Comparison of ENCODE assay signal across 34 cellular contexts in genomic region chr14:93025055-93025454, GRCh38.
A peak's percentile ranks its signal among the peaks of the same experiment; 100 is the strongest.
DNase-seq lines count a peak whose midpoint lies in the region; ATAC-seq and TF ChIP-seq lines count a peak whose summit lies in the region.
"Had no signal": no experiment of that assay in that cellular context is flagged by ENCODE, and none has a peak within 500 bp of the region (broad histone marks: within the 10 kb centered on the region; RNA-seq: fewer than 3 reads in every experiment).

No MANE protein-coding gene starts in this region.

- no peaks in the 10 kb centered on the region for H3K27me3 Mint-ChIP-seq in activated CD8-positive, alpha-beta T cell treated with anti-CD3 and anti-CD28 coated beads for 36 hours
- H3K27me3 Mint-ChIP-seq: activated CD4-positive, alpha-beta T cell treated with anti-CD3 and anti-CD28 coated beads, Interleukin-2, amount 10 ng/mL, durations not matched to agents 7 days and 5 days; activated CD8-positive, alpha-beta memory T cell treated with anti-CD3 and anti-CD28 coated beads, Interleukin-2, amount 10 ng/mL, durations not matched to agents 7 days and 5 days; activated naive CD4-positive, alpha-beta T cell treated with anti-CD3 and anti-CD28 coated beads, Interleukin-2, amount 50 U/mL, for 24 hours; CD8-positive, alpha-beta memory T cell had no signal

- no peak overlapping the region for H3K4me3 Mint-ChIP-seq in activated CD8-positive, alpha-beta T cell treated with anti-CD3 and anti-CD28 coated beads for 36 hours
- H3K4me3 Mint-ChIP-seq: activated CD4-positive, alpha-beta T cell treated with anti-CD3 and anti-CD28 coated beads, Interleukin-2, amount 10 ng/mL, durations not matched to agents 7 days and 5 days; activated CD8-positive, alpha-beta memory T cell treated with anti-CD3 and anti-CD28 coated beads, Interleukin-2, amount 10 ng/mL, durations not matched to agents 7 days and 5 days; activated naive CD4-positive, alpha-beta T cell treated with anti-CD3 and anti-CD28 coated beads, Interleukin-2, amount 50 U/mL, for 24 hours; CD8-positive, alpha-beta memory T cell; endodermal cell; neural crest cell had no signal

- no peaks in the 10 kb centered on the region for H3K27me3 ChIP-seq in SK-N-SH (ENCODE audit: insufficient read depth)
- H3K27me3 ChIP-seq: ascending aorta had no signal

- H3K27ac ChIP-seq in substantia nigra (ENCODE audit: low read depth, low read length, poor library complexity, severe bottlenecking) (peak overlapping the region; percentile 13), SK-N-SH (ENCODE audit: low read depth in 2 of 2, low read length in 1 of 2) (no peak overlapping the region; a peak in 1 of 4 replicates)
- H3K27ac ChIP-seq: ascending aorta, coronary artery, parathyroid adenoma had no signal

- H3K9ac ChIP-seq in SK-N-SH, result no peak overlapping the region
- H3K9ac ChIP-seq: parathyroid adenoma had no signal

- peaks cover 8% of the 10 kb centered on the region for H3K36me3 Mint-ChIP-seq in activated CD8-positive, alpha-beta T cell treated with anti-CD3 and anti-CD28 coated beads for 36 hours (ENCODE audit: low read depth)

- DNase-seq in Right ventricle myocardium inferior (ENCODE audit: missing footprints) (peak; percentile 52), left ventricle myocardium superior (no peak), middle frontal gyrus (ENCODE audit: extremely low spot score, low spot score) (peak; percentile 2), substantia nigra (lab: John Stamatoyannopoulos, UW) (no peak), SK-N-SH (no peak), dedifferentiated amniotic fluid mesenchymal stem cell (ENCODE audit: extremely low spot score) (no peak), NOMO-1 treated with DMSO at 0.1 percent for 48 hours (lab: John Stamatoyannopoulos, UW; ENCODE audit: unreplicated experiment) (no peak)
- DNase-seq in activated CD8-positive, alpha-beta T cell treated with anti-CD3 and anti-CD28 coated beads for 36 hours, result peak; percentile 66
- DNase-seq: activated CD4-positive, alpha-beta T cell treated with anti-CD3 and anti-CD28 coated beads, Interleukin-2, amount 10 ng/mL, durations not matched to agents 7 days and 5 days; activated CD8-positive, alpha-beta memory T cell treated with anti-CD3 and anti-CD28 coated beads, Interleukin-2, amount 10 ng/mL, durations not matched to agents 7 days and 5 days; AML-193; EL; endodermal cell; H7; Kasumi-1; MV-4-11; NCI-H1436; NCI-H2081; NCI-H2227 treated with DMSO at 0.1 percent for 48 hours; NCI-H526 treated with DMSO at 0.1 percent for 48 hours; NK-92 treated with Interleukin-12 subunit alpha and Interleukin-12 subunit beta, amount 100 ng/mL, for 24 hours; PC-3; retina; Right ventricle myocardium superior; trophoblast cell had no signal

- peaks cover 0 to 33% of the 10 kb centered on the region in 2 experiments; a peak in 1 of 4 replicates for H3K4me1 ChIP-seq in SK-N-SH (ENCODE audit: control insufficient read depth in 1 of 2, insufficient read depth in 2 of 2, low read depth in 1 of 2, low read length in 1 of 2)
- H3K4me1 ChIP-seq: ascending aorta, parathyroid adenoma had no signal

- 89% methylated on average over 8 of the region's 9 CpGs for WGBS in SK-N-SH (ENCODE audit: low lambda C conversion rate)

- H3K4me3 ChIP-seq in SK-N-SH (ENCODE audit: low read depth in 2 of 2, low read length in 1 of 2), result no peak overlapping the region
- H3K4me3 ChIP-seq: ascending aorta, coronary artery, GM12878 had no signal

- TF ChIP-seq RAD21 in SK-N-SH (IDR thresholded peaks at IDR 0.05; ENCODE audit: low read length), result no peak

- H3K4me2 ChIP-seq in SK-N-SH, result no peak overlapping the region

- CTCF ChIA-PET in activated CD8-positive, alpha-beta T cell treated with anti-CD3 and anti-CD28 coated beads for 36 hours (lab: Charles Lee), result interaction anchor here (0.7 to 1.8 kb wide), 3 partner anchors 9 to 88 kb away, joined by 3 to 6 read pairs (median 4); no protein-coding TSS in a partner anchor
- CTCF ChIA-PET in SK-N-SH (lab: Yijun Ruan, JAX), result no interaction called here

- H3K9me2 ChIP-seq in SK-N-SH, result no peaks in the 10 kb centered on the region

- ATAC-seq in Right ventricle myocardium inferior (no peak), left ventricle myocardium superior (no peak)
- ATAC-seq in activated CD8-positive, alpha-beta T cell treated with anti-CD3 and anti-CD28 coated beads for 36 hours, result peak; percentile 78
- ATAC-seq: activated CD8-positive, alpha-beta memory T cell treated with anti-CD3 and anti-CD28 coated beads, Interleukin-2, amount 10 ng/mL, durations not matched to agents 7 days and 5 days; GM12878; HepG2; PC-3 had no signal

- no peaks in the 10 kb centered on the region for H3K9me3 Mint-ChIP-seq in activated CD8-positive, alpha-beta T cell treated with anti-CD3 and anti-CD28 coated beads for 36 hours
- H3K9me3 Mint-ChIP-seq: activated CD4-positive, alpha-beta T cell treated with anti-CD3 and anti-CD28 coated beads, Interleukin-2, amount 10 ng/mL, durations not matched to agents 7 days and 5 days; activated naive CD4-positive, alpha-beta T cell treated with anti-CD3 and anti-CD28 coated beads, Interleukin-2, amount 50 U/mL, for 24 hours; activated T-helper 2 cell treated with anti-CD3 and anti-CD28 coated beads, Interferon-gamma antibody, Interleukin-2, Interleukin-4, amounts not matched to agents 10 μg/mL and 5 μg/mL and 100 μg/mL, durations not matched to agents 14 hours and 24 hours and 36 hours; CD8-positive, alpha-beta memory T cell; endodermal cell; neural crest cell had no signal

- POLR2A ChIA-PET in activated CD8-positive, alpha-beta T cell treated with anti-CD3 and anti-CD28 coated beads for 36 hours (lab: Charles Lee), result no interaction called here
- POLR2A ChIA-PET in SK-N-SH (lab: Yijun Ruan, JAX), result no interaction called here

- no peak overlapping the region for H2AFZ ChIP-seq in SK-N-SH (ENCODE audit: low read depth)
- H2AFZ ChIP-seq: parathyroid adenoma had no signal

- H3K79me2 ChIP-seq in SK-N-SH (ENCODE audit: insufficient read depth), result no peaks in the 10 kb centered on the region

- H3F3A ChIP-seq in SK-N-SH (replicated peaks; ENCODE audit: insufficient read depth), result no peaks in the 10 kb centered on the region

- no peak for TF ChIP-seq EP300 in SK-N-SH (IDR thresholded peaks at IDR 0.05; ENCODE audit: borderline replicate concordance in 1 of 2, low read depth in 1 of 2, low read length in 1 of 2)

- peaks cover 35% of the 10 kb centered on the region for H3K4me1 Mint-ChIP-seq in activated CD8-positive, alpha-beta T cell treated with anti-CD3 and anti-CD28 coated beads for 36 hours (ENCODE audit: low read depth)

- peak overlapping the region; percentile 74 for H3K27ac Mint-ChIP-seq in activated CD8-positive, alpha-beta T cell treated with anti-CD3 and anti-CD28 coated beads for 36 hours
- H3K27ac Mint-ChIP-seq: activated CD4-positive, alpha-beta T cell treated with anti-CD3 and anti-CD28 coated beads, Interleukin-2, amount 10 ng/mL, durations not matched to agents 7 days and 5 days; activated CD8-positive, alpha-beta memory T cell treated with anti-CD3 and anti-CD28 coated beads, Interleukin-2, amount 10 ng/mL, durations not matched to agents 7 days and 5 days; activated T-helper 2 cell treated with anti-CD3 and anti-CD28 coated beads, Interferon-gamma antibody, Interleukin-2, Interleukin-4, amounts not matched to agents 10 μg/mL and 5 μg/mL and 100 μg/mL, durations not matched to agents 14 hours and 24 hours and 36 hours had no signal

- intact Hi-C loops in Right ventricle myocardium inferior (cut with DNase I) (no loop called here), left ventricle myocardium superior (cut with micrococcal nuclease) (no loop called here)
- intact Hi-C loops in activated CD8-positive, alpha-beta T cell treated with anti-CD3 and anti-CD28 coated beads for 36 hours (cut with micrococcal nuclease), result no loop called here

- no peaks in the 10 kb centered on the region for H3K9me3 ChIP-seq in SK-N-SH
- H3K9me3 ChIP-seq: ascending aorta had no signal

- H3K36me3 ChIP-seq in SK-N-SH (replicated peaks in 1 of 2; ENCODE audit: control insufficient read depth in 1 of 2, insufficient read depth in 2 of 2, low read length in 1 of 2), result no peaks in the 10 kb centered on the region
- H3K36me3 ChIP-seq: ascending aorta had no signal

- H4K20me1 ChIP-seq in SK-N-SH (ENCODE audit: insufficient read depth), result no peaks in the 10 kb centered on the region

- TF ChIP-seq CTCF in activated CD8-positive, alpha-beta T cell treated with anti-CD3 and anti-CD28 coated beads for 36 hours (IDR thresholded peaks at IDR 0.05), result no peak
- TF ChIP-seq CTCF in SK-N-SH (IDR thresholded peaks at IDR 0.05), result no peak

TF ChIP-seq in SK-N-SH, 30 proteins besides CTCF, POLR2A, EP300 and RAD21 (continues in another document):
- TF ChIP-seq RXRA (IDR thresholded peaks at IDR 0.05; ENCODE audit: borderline replicate concordance, low read depth) (no peak), FOSL2 (IDR thresholded peaks at IDR 0.05; ENCODE audit: borderline replicate concordance, low read depth) (no peak), FOXJ3 (CRISPR knock-in tag; IDR thresholded peaks at IDR 0.05) (no peak), IRF3 (IDR thresholded peaks at IDR 0.05; ENCODE audit: low read depth, low read length) (no peak), GATA2 (CRISPR knock-in tag; IDR thresholded peaks at IDR 0.05) (no peak), YY1 (IDR thresholded peaks at IDR 0.05; ENCODE audit: low read depth) (no peak), ELF1 (IDR thresholded peaks at IDR 0.05) (no peak), JUND (IDR thresholded peaks at IDR 0.05) (no peak), NRF1 (IDR thresholded peaks at IDR 0.05; ENCODE audit: low read depth, low read length) (no peak)

Comparison
In these comparisons a context has a peak if more than half of its experiments do, and no peak if none do; other contexts are left out.
1. DNase-seq: peak in Right ventricle myocardium inferior (single experiment), activated CD8-positive, alpha-beta T cell treated with anti-CD3 and anti-CD28 coated beads for 36 hours (single experiment) and middle frontal gyrus (single experiment); none in left ventricle myocardium superior (single experiment), substantia nigra (0 of 49), SK-N-SH (single experiment), dedifferentiated amniotic fluid mesenchymal stem cell (single experiment) and NOMO-1 treated with DMSO at 0.1 percent for 48 hours (single experiment).